ENCODE assay signal across 9 cellular contexts in the genomic region with DNA sequence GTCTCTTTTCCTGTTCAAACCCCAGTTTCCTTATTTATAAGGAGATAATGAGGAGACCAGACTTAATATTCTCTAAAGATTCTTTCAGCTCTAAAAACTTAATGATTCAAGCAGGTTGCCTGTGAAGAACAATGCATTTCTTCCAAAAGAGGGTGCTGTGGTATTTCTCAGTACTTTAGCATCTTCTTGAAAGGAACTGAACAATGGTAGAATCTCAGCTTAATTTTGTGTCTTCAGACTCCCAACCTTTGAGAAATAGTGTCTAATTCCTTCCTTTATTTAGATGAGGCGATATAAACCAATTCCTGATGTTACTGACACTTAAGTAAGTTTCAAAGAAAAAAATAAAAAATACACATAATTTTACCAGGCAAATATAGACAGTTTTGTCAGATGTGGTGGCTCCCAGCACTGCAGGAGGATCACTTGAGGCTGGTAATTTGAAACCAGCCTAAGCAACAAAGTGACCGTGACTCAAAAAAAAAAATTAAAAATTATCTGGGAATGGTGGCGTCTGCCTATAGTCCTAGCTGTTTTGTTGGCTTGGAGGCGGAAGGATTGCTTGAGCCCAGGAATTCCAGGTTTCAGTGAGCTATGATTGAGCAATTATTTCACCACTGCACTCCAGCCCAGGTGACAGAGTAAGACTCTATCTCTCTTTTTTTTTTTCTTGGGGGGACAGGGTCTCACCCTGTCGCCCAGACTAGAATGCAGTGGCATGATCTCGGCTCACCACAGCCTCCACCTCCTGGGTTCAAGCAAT.
DNase-seq lines count a peak whose midpoint lies in the region; ATAC-seq, FAIRE-seq and TF ChIP-seq lines count a peak whose summit lies in the region.
"Had no signal": no experiment of that assay in that cellular context is flagged by ENCODE, and none has a peak within 500 bp of the region (broad histone marks: within the 10 kb centered on the region; RNA-seq: fewer than 3 reads in every experiment).

No MANE protein-coding gene starts in this region.

- peaks cover 3% of the 10 kb centered on the region for H3K36me3 ChIP-seq in astrocyte (ENCODE audit: insufficient read depth, low read length)

- TF ChIP-seq CTCF in astrocyte (IDR thresholded peaks at IDR 0.05; ENCODE audit: insufficient read depth, low read depth, low read length) = peak; percentile 51

- intact Hi-C loops in left colon (cut with DNase I, micrococcal nuclease) = loop anchor here in 1 of 2 donors (5.0 kb wide), 1 partner anchor 197 kb away; no protein-coding TSS in a partner anchor

- no peaks in the 10 kb centered on the region for H3K9me3 Mint-ChIP-seq in astrocyte (ENCODE audit: unreplicated experiment)

- no peaks in the 10 kb centered on the region for H3K9me3 ChIP-seq in astrocyte (ENCODE audit: insufficient read depth, low read depth, low read length)

- FAIRE-seq in astrocyte (lab: Jason Lieb, UNC) = no peak
- FAIRE-seq in GM12891 (lab: Jason Lieb, UNC) = no peak

- no peaks in the 10 kb centered on the region for H4K20me1 ChIP-seq in astrocyte (ENCODE audit: insufficient read depth, low read length)

- DNase-seq in CD1c-positive myeloid dendritic cell (ENCODE audit: extremely low spot score) (peak; percentile 46), HT-29 (ENCODE audit: low spot score) (peak; percentile 38), astrocyte (ENCODE audit: low read depth) (peak; percentile 60), left colon (no peak), GM12891 (ENCODE audit: insufficient read length, low spot score) (no peak)
- no peak for DNase-seq in effector CD8-positive, alpha-beta T cell (lab: John Stamatoyannopoulos, UW)

- no peak overlapping the region for H3K4me3 Mint-ChIP-seq in astrocyte (ENCODE audit: unreplicated experiment)

- H3K27me3 Mint-ChIP-seq in astrocyte (ENCODE audit: low read depth, unreplicated experiment) = no peaks in the 10 kb centered on the region

- H3K79me2 ChIP-seq in astrocyte (ENCODE audit: insufficient read depth, low read length) = no peaks in the 10 kb centered on the region

- H3K27ac Mint-ChIP-seq in astrocyte (ENCODE audit: unreplicated experiment) = peak overlapping the region; percentile 11

- TF ChIP-seq POLR2A in GM12891 (IDR thresholded peaks at IDR 0.05; ENCODE audit: low read depth, low read length) = no peak

- H2AFZ ChIP-seq in astrocyte (ENCODE audit: low read depth, low read length) = no peak overlapping the region

- peaks cover 19% of the 10 kb centered on the region for H3K4me1 Mint-ChIP-seq in astrocyte (ENCODE audit: low read depth, unreplicated experiment)

- peak; percentile 39 for ATAC-seq in left colon
- no peak for ATAC-seq in GM21737 (IDR thresholded peaks at IDR 0.05; ENCODE audit: unreplicated experiment)
- ATAC-seq in HG03108 (IDR thresholded peaks at IDR 0.05; ENCODE audit: unreplicated experiment) = no peak

- H3K27me3 ChIP-seq in astrocyte (ENCODE audit: insufficient read depth, low read length) = no peaks in the 10 kb centered on the region

- H3K4me1 ChIP-seq in astrocyte (ENCODE audit: insufficient read depth, low read length) = peaks cover 8% of the 10 kb centered on the region

- no peak overlapping the region for H3K4me2 ChIP-seq in astrocyte (ENCODE audit: low read length)

- no peak overlapping the region for H3K9ac ChIP-seq in astrocyte (ENCODE audit: low read length)

- H3K4me3 ChIP-seq in astrocyte (ENCODE audit: insufficient read depth, low read depth, low read length) = no peak overlapping the region
- H3K4me3 ChIP-seq: lung had no signal

- no peak overlapping the region for H3K27ac ChIP-seq in astrocyte (ENCODE audit: low read depth, low read length)

- no peaks in the 10 kb centered on the region for H3K36me3 Mint-ChIP-seq in astrocyte (ENCODE audit: low read depth, unreplicated experiment)

TF ChIP-seq in GM12891, 5 proteins besides CTCF, POLR2A, EP300 and RAD21:
- no peak for TF ChIP-seq TAF1 (IDR thresholded peaks at IDR 0.05; ENCODE audit: low read depth, low read length)
- no peak for TF ChIP-seq PAX5 (IDR thresholded peaks at IDR 0.05; ENCODE audit: insufficient read depth, low read length, severe bottlenecking)
- TF ChIP-seq POLR2AphosphoS5 (IDR thresholded peaks at IDR 0.05; ENCODE audit: low read depth, low read length) = no peak
- no peak for TF ChIP-seq SPI1 (IDR thresholded peaks at IDR 0.05; ENCODE audit: low read depth, low read length)
- TF ChIP-seq POU2F2 (IDR thresholded peaks at IDR 0.05; ENCODE audit: low read depth, low read length) = no peak

Comparison
In these comparisons a context has a peak if more than half of its experiments do, and no peak if none do; other contexts are left out.
1. DNase-seq: peak in CD1c-positive myeloid dendritic cell (single experiment), HT-29 (single experiment) and astrocyte (single experiment); none in left colon (0 of 2), effector CD8-positive, alpha-beta T cell (single experiment) and GM12891 (single experiment).